ENCODE assay signal across 19 cellular contexts in the genomic region with DNA sequence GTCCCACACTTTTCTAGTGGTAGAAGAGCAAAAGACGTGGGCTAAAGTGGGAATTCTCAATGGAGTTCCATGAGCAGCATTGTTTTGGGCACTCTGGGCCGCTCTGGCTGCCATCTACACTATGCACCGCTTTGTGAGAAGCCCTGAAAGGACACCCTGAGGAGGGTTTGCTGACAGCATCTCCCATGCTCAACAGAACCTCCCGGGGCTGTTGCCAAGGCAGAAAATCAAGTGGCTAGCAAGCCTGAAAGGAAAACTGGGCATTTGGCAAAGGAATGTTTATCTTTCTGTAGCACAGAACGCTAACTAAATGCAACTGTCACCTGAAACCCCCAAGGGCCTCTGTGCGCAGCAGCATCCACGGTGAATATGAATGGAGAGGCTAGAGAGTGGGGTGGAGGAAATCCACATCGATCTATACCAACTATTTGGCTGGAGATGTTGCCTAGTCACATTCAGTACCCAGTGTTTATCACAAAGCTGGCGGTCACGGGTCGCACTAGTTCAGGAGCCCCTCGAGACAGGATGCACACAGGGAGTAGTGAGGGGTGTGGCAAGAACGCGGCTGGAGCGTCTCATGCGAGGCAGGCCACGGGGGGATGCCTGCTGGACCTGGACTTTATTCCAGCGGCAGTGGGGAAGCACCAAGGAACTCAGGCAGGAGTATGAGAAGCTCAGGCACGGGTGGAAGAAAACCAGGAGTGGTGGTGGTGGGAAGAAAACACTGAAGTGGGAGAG. TPM values are rescaled to one million over a fixed set of nuclear protein-coding genes. Genes with fewer than 3 reads are reported as not detected.
DNase-seq lines count a peak whose midpoint lies in the region; ATAC-seq, FAIRE-seq and TF ChIP-seq lines count a peak whose summit lies in the region.
"Had no signal": no experiment of that assay in that cellular context is flagged by ENCODE, and none has a peak within 500 bp of the region (broad histone marks: within the 10 kb centered on the region; RNA-seq: fewer than 3 reads in every experiment).

No MANE protein-coding gene starts in this region.

- in situ Hi-C loops in K562 (cut with MboI): no loop called here

- no peak for FAIRE-seq in K562 (lab: Jason Lieb, UNC)
- FAIRE-seq: GM18507 had no signal

- H3K27me3 ChIP-seq in K562 (ENCODE audit: control insufficient read depth in 2 of 2, insufficient read depth in 2 of 2, low read length in 2 of 2) (no peaks in the 10 kb centered on the region), ascending aorta (no peaks in the 10 kb centered on the region), Peyer's patch (no peaks in the 10 kb centered on the region)
- H3K27me3 ChIP-seq: adrenal gland, sigmoid colon had no signal

- H3K36me3 ChIP-seq in K562 (ENCODE audit: control insufficient read depth, insufficient read depth, low read length): peaks cover 3% of the 10 kb centered on the region; the same call in 1 of the 3 replicates
- H3K36me3 ChIP-seq in ascending aorta: peaks cover 14 to 20% of the 10 kb centered on the region in 2 donors
- H3K36me3 ChIP-seq in Peyer's patch: peaks cover 0 to 47% (median 0%) of the 10 kb centered on the region in 3 donors

- H3K79me2 ChIP-seq in K562 (ENCODE audit: control insufficient read depth, insufficient read depth, low read length): no peaks in the 10 kb centered on the region

- peaks cover 22% of the 10 kb centered on the region for H3K4me1 Mint-ChIP-seq in nephron progenitor cell

- no peaks in the 10 kb centered on the region for H3K9me1 ChIP-seq in K562 (ENCODE audit: control insufficient read depth, insufficient read depth, low read length)

- intact Hi-C loops in K562 (cut with micrococcal nuclease) (no loop called here), ascending aorta (cut with DNase I) (no loop called here)

- peaks cover 2 to 3% of the 10 kb centered on the region in 2 experiments; a peak in 3 of 5 replicates for H3K4me1 ChIP-seq in K562 (replicated peaks in 1 of 2; ENCODE audit: control insufficient read depth in 2 of 2, insufficient read depth in 2 of 2, low read length in 2 of 2)
- H3K4me1 ChIP-seq in ascending aorta: peaks cover 4 to 28% of the 10 kb centered on the region in 2 donors
- peaks cover 0 to 79% (median 8%) of the 10 kb centered on the region in 4 donors for H3K4me1 ChIP-seq in Peyer's patch

- no peak for ATAC-seq in K562
- no peak for ATAC-seq in GM19455 (IDR thresholded peaks at IDR 0.05; ENCODE audit: unreplicated experiment)
- ATAC-seq: stimulated activated naive B cell treated with anti-CD40 and anti-IgM and Interleukin-4, amounts not matched to agents 10 μg/mL and 1 μg/mL and 100 μg/mL, for 72 hours had no signal

- H3K36me3 Mint-ChIP-seq in nephron progenitor cell (ENCODE audit: low read depth): peaks cover 42% of the 10 kb centered on the region

- no peak for TF ChIP-seq RAD21 in K562 (CRISPR knock-in tag; conservative IDR thresholded peaks at IDR 0.05 in 1 of 2, IDR thresholded peaks at IDR 0.05 in 1 of 2)

- CTCF ChIA-PET in K562 (lab: Yijun Ruan, JAX; ENCODE audit: low intra/inter-chr PET ratio): no interaction called here

- no peak overlapping the region for H3K27ac ChIP-seq in K562 (ENCODE audit: extremely low read depth, low read depth, low read length)
- H3K27ac ChIP-seq in ascending aorta: no peak overlapping the region
- H3K27ac ChIP-seq in Peyer's patch: peak overlapping the region in 2 of 4 donors; percentile 13 to 91
- H3K27ac ChIP-seq: sigmoid colon had no signal

- H3K4me3 Mint-ChIP-seq in nephron progenitor cell: no peak overlapping the region
- H3K4me3 Mint-ChIP-seq: activated CD4-positive, alpha-beta T cell treated with anti-CD3 and anti-CD28 coated beads, Interleukin-2, amount 10 ng/mL, durations not matched to agents 24 days and 14 days; stimulated activated naive B cell treated with anti-CD40 and anti-IgM and Interleukin-4, amounts not matched to agents 10 μg/mL and 1 μg/mL and 100 μg/mL, for 72 hours had no signal

- H2AFZ ChIP-seq in K562 (ENCODE audit: low read depth, low read length): no peak overlapping the region

- no peaks in the 10 kb centered on the region for H3K27me3 Mint-ChIP-seq in nephron progenitor cell (ENCODE audit: low read depth, poor library complexity)
- H3K27me3 Mint-ChIP-seq: activated CD4-positive, alpha-beta T cell treated with anti-CD3 and anti-CD28 coated beads, Interleukin-2, amount 10 ng/mL, durations not matched to agents 24 days and 14 days; stimulated activated naive B cell treated with anti-CD40 and anti-IgM and Interleukin-4, amounts not matched to agents 10 μg/mL and 1 μg/mL and 100 μg/mL, for 72 hours had no signal

- POLR2A ChIA-PET in K562 (lab: Yijun Ruan, JAX): interaction anchor here (0.6 to 1.4 kb wide), 5 partner anchors 11 to 20 kb away, joined by 3 to 5 read pairs (median 3); no protein-coding TSS in a partner anchor

- H4K20me1 ChIP-seq in K562 (replicated peaks; ENCODE audit: control insufficient read depth, insufficient read depth, low read length): no peaks in the 10 kb centered on the region

- no peaks in the 10 kb centered on the region for H3K9me3 ChIP-seq in K562 (replicated peaks; ENCODE audit: control insufficient read depth, insufficient read depth, low read depth, low read length)
- H3K9me3 ChIP-seq in ascending aorta: no peaks in the 10 kb centered on the region
- no peaks in the 10 kb centered on the region for H3K9me3 ChIP-seq in Peyer's patch
- H3K9me3 ChIP-seq: adrenal gland, sigmoid colon had no signal

- TF ChIP-seq CTCF in K562 (IDR thresholded peaks at IDR 0.05 in 2 of 3, conservative IDR thresholded peaks at IDR 0.05 in 1 of 3; ENCODE audit: insufficient read depth in 2 of 3, low read depth in 1 of 3, low read length in 3 of 3) (no peak), nephron progenitor cell (IDR thresholded peaks at IDR 0.05) (no peak), ascending aorta (IDR thresholded peaks at IDR 0.05) (no peak), Peyer's patch (IDR thresholded peaks at IDR 0.05) (no peak)

- no peak overlapping the region for H3K4me3 ChIP-seq in K562
- no peak overlapping the region for H3K4me3 ChIP-seq in ascending aorta
- no peak overlapping the region for H3K4me3 ChIP-seq in Peyer's patch
- H3K4me3 ChIP-seq: adrenal gland, sigmoid colon had no signal

- H3K9ac ChIP-seq in K562 (ENCODE audit: insufficient read depth in 1 of 2, low read depth in 2 of 2, low read length in 2 of 2): no peak overlapping the region; a peak in 1 of 4 replicates

- H3K27ac Mint-ChIP-seq in nephron progenitor cell: peak overlapping the region; percentile 95
- H3K27ac Mint-ChIP-seq: activated CD4-positive, alpha-beta T cell treated with anti-CD3 and anti-CD28 coated beads, Interleukin-2, amount 10 ng/mL, durations not matched to agents 24 days and 14 days; stimulated activated naive B cell treated with anti-CD40 and anti-IgM and Interleukin-4, amounts not matched to agents 10 μg/mL and 1 μg/mL and 100 μg/mL, for 72 hours had no signal

- TF ChIP-seq EP300 in K562 (IDR thresholded peaks at IDR 0.05; ENCODE audit: low read length): no peak

- TF ChIP-seq POLR2A in K562 (conservative IDR thresholded peaks at IDR 0.05): no peak
- TF ChIP-seq POLR2A in Peyer's patch (IDR thresholded peaks at IDR 0.05): no peak

- no TSS peak for BruUV-seq in K562 (replicated peaks; lab: Mats Ljungman, UMichigan)

- no peaks in the 10 kb centered on the region for H3K9me3 Mint-ChIP-seq in nephron progenitor cell
- H3K9me3 Mint-ChIP-seq: activated CD4-positive, alpha-beta T cell treated with anti-CD3 and anti-CD28 coated beads, Interleukin-2, amount 10 ng/mL, durations not matched to agents 24 days and 14 days; stimulated activated naive B cell treated with anti-CD40 and anti-IgM and Interleukin-4, amounts not matched to agents 10 μg/mL and 1 μg/mL and 100 μg/mL, for 72 hours had no signal

- DNase-seq in COR-L47 (lab: John Stamatoyannopoulos, UW) (peak; percentile 32), NCI-H187 treated with DMSO at 0.1 percent for 48 hours (lab: John Stamatoyannopoulos, UW) (peak; percentile 77), K562 (ENCODE audit: extremely low read depth in 1 of 4, low spot score in 3 of 4) (no peak), nephron progenitor cell (no peak), ascending aorta (ENCODE audit: low spot score in 2 of 2) (no peak), NCI-H526 treated with DMSO at 0.1 percent for 48 hours (lab: John Stamatoyannopoulos, UW) (no peak), Peyer's patch (no peak)
- DNase-seq: activated CD4-positive, alpha-beta T cell treated with anti-CD3 and anti-CD28 coated beads, Interleukin-2, amount 10 ng/mL, durations not matched to agents 24 days and 14 days; activated T-cell treated with anti-CD3 and anti-CD28 coated beads, Interleukin-2, amount 50 U/mL, for 48 hours; adrenal gland; IMR-90; mesenchymal stem cell; NCI-H82; Right ventricle myocardium superior; sigmoid colon; stimulated activated naive B cell treated with anti-CD40 and anti-IgM and Interleukin-4, amounts not matched to agents 10 μg/mL and 1 μg/mL and 100 μg/mL, for 72 hours; T-helper 9 cell had no signal

- 62% methylated on average over 19 of the region's 19 CpGs for WGBS in K562 (ENCODE audit: insufficient coverage, low coverage, missing lambda C conversion rate)

- H3K4me2 ChIP-seq in K562 (ENCODE audit: insufficient read depth, low read length): no peak overlapping the region

RNA-seq across cellular contexts. Expression of gene APPL2, which starts 14.2 kb away (rescaled TPM):
- total RNA-seq in K562 (2011; cell fraction: chromatin; rRNA removed; ENCODE audit: low replicate concordance): 36.5 and 49.4 TPM in 2 replicates
- total RNA-seq in K562 (2011; cell fraction: nucleolus; rRNA removed): 18.5 and 19.7 TPM in 2 replicates
- total RNA-seq in K562 (2011; cell fraction: nucleoplasm; rRNA removed): 26.7 and 27.6 TPM in 2 replicates
- 3.8 and 5.2 TPM in 2 replicates for total RNA-seq in K562 (2014; rRNA removed)
- total RNA-seq in K562 (2014; rRNA removed; fragmentation: Illumina TruSeq; extraction: Trizol): 8.2 and 8.5 TPM in 2 replicates
- 6.7 and 9.0 TPM in 2 replicates for total RNA-seq in K562 (2015; rRNA removed; fragmentation: Illumina TruSeq; extraction: Trizol)
- 7.5 and 8.0 TPM in 2 replicates for total RNA-seq in K562 (2021)
- polyA plus RNA-seq in K562 (2011; rRNA removed): 11.4 and 14.4 TPM in 2 replicates
- polyA plus RNA-seq in K562 (2011; cell fraction: cytosol; rRNA removed): 2.9 and 4.0 TPM in 2 replicates
- 17.1 and 23.1 TPM in 2 replicates for polyA plus RNA-seq in K562 (2011; cell fraction: nucleus; rRNA removed)
- polyA plus RNA-seq in K562 (2012): 4.4 and 9.0 TPM in 2 replicates
- polyA plus RNA-seq in K562 (2014; fragmentation: Illumina TruSeq; extraction: Trizol): 7.8 and 13.6 TPM in 2 replicates
- polyA plus RNA-seq in K562 (2014; fragmentation: Nextera tagmentation; extraction: Ambion mirVana): 1 to 10 TPM; 2.1 to 3.3 TPM
- 8.6 and 8.9 TPM in 2 replicates for polyA plus RNA-seq in K562 (2014; rRNA removed)
- 12.3 and 13.4 TPM in 2 replicates for polyA minus RNA-seq in K562 (2011; rRNA and poly(A)+ RNA removed)
- polyA minus RNA-seq in K562 (2011; cell fraction: cytosol; rRNA and poly(A)+ RNA removed): 3.7 and 4.1 TPM in 2 replicates
- 13.3 and 16.4 TPM in 2 replicates for polyA minus RNA-seq in K562 (2011; cell fraction: nucleus; rRNA and poly(A)+ RNA removed)
- 4.6 TPM for total RNA-seq in ascending aorta
- 100 to 1,000 TPM; 169 to 203 (median 185) TPM for total RNA-seq in Peyer's patch

Comparison
In these comparisons a context has a peak if more than half of its experiments do, and no peak if none do; other contexts are left out.
1. DNase-seq: peak in COR-L47 (single experiment) and NCI-H187 treated with DMSO at 0.1 percent for 48 hours (single experiment); none in K562 (0 of 4), nephron progenitor cell (single experiment), ascending aorta (0 of 2), NCI-H526 treated with DMSO at 0.1 percent for 48 hours (single experiment) and Peyer's patch (0 of 3).